In the genomic region with DNA sequence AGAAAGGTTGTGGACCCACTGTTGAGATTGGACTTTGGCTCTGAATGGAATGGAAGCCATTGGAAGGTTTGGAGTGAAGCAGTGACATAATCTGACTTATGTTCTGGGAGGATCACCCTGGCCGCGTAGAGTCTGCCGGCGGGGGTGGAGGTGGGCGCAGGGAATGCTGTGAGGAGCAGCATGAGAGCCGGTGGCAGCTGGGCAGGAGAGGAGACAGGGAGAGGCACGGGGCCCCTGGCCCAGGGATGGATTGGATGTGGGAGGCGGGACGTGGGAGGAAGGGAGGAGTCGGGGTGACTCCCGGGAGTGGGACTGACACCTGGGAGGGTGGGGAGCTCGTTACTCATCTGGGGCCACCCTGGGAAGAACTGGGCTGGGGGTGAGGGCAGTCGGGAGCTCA, we compare ENCODE assay signal across 18 cellular contexts. TPM values are rescaled to one million over a fixed set of nuclear protein-coding genes. Genes with fewer than 3 reads are reported as not detected.
A peak's percentile ranks its signal among the peaks of the same experiment; 100 is the strongest.
DNase-seq lines count a peak whose midpoint lies in the region; ATAC-seq and TF ChIP-seq lines count a peak whose summit lies in the region.
"Had no signal": no experiment of that assay in that cellular context is flagged by ENCODE, and none has a peak within 500 bp of the region (broad histone marks: within the 10 kb centered on the region; RNA-seq: fewer than 3 reads in every experiment).

No MANE protein-coding gene starts in this region.

- peaks cover 9% of the 10 kb centered on the region for H4K20me1 ChIP-seq in osteoblast (ENCODE audit: insufficient read depth, low read length)

- no peak overlapping the region for H3K4me3 Mint-ChIP-seq in activated naive CD4-positive, alpha-beta T cell treated with anti-CD3 and anti-CD28 coated beads, Interleukin-2, amount 50 U/mL, for 24 hours
- no peak overlapping the region for H3K4me3 Mint-ChIP-seq in activated naive CD4-positive, alpha-beta T cell treated with anti-CD3 and anti-CD28 coated beads, Interleukin-2, amount 10 ng/mL, durations not matched to agents 7 days and 5 days
- H3K4me3 Mint-ChIP-seq in activated naive CD8-positive, alpha-beta T cell treated with anti-CD3 and anti-CD28 coated beads, Interleukin-2, amount 10 ng/mL, durations not matched to agents 7 days and 5 days: no peak overlapping the region

- H2AFZ ChIP-seq in osteoblast (ENCODE audit: low read length): no peak overlapping the region

- H3K4me1 Mint-ChIP-seq in activated naive CD4-positive, alpha-beta T cell treated with anti-CD3 and anti-CD28 coated beads, Interleukin-2, amount 50 U/mL, for 24 hours: peaks cover 63% of the 10 kb centered on the region
- peaks cover 68% of the 10 kb centered on the region for H3K4me1 Mint-ChIP-seq in activated naive CD4-positive, alpha-beta T cell treated with anti-CD3 and anti-CD28 coated beads, Interleukin-2, amount 10 ng/mL, durations not matched to agents 7 days and 5 days
- H3K4me1 Mint-ChIP-seq in activated naive CD8-positive, alpha-beta T cell treated with anti-CD3 and anti-CD28 coated beads, Interleukin-2, amount 10 ng/mL, durations not matched to agents 7 days and 5 days: peaks cover 62% of the 10 kb centered on the region

- no peaks in the 10 kb centered on the region for H3K27me3 Mint-ChIP-seq in activated naive CD4-positive, alpha-beta T cell treated with anti-CD3 and anti-CD28 coated beads, Interleukin-2, amount 50 U/mL, for 24 hours
- H3K27me3 Mint-ChIP-seq in activated naive CD4-positive, alpha-beta T cell treated with anti-CD3 and anti-CD28 coated beads, Interleukin-2, amount 10 ng/mL, durations not matched to agents 7 days and 5 days: no peaks in the 10 kb centered on the region
- no peaks in the 10 kb centered on the region for H3K27me3 Mint-ChIP-seq in activated naive CD8-positive, alpha-beta T cell treated with anti-CD3 and anti-CD28 coated beads, Interleukin-2, amount 10 ng/mL, durations not matched to agents 7 days and 5 days

- no peaks in the 10 kb centered on the region for H3K27me3 ChIP-seq in osteoblast (ENCODE audit: insufficient read depth, low read length)
- H3K27me3 ChIP-seq: left lung, thyroid gland had no signal

- H3K4me1 ChIP-seq in HEK293 (ENCODE audit: control insufficient read depth, insufficient read depth, low read length) (peaks cover 2% of the 10 kb centered on the region), osteoblast (ENCODE audit: insufficient read depth, low read length) (peaks cover 9% of the 10 kb centered on the region)
- H3K4me1 ChIP-seq: thyroid gland had no signal

- CTCF ChIA-PET in activated naive CD4-positive, alpha-beta T cell treated with anti-CD3 and anti-CD28 coated beads, Interleukin-2, amount 10 ng/mL, durations not matched to agents 7 days and 5 days (lab: Charles Lee): interaction anchor here (1.5 kb wide), 1 partner anchor 40 kb away, joined by 3 read pairs; no protein-coding TSS in a partner anchor
- CTCF ChIA-PET in HEK293 (lab: Yijun Ruan, JAX): interaction anchor here (0.7 to 2.5 kb wide), 8 partner anchors 18 to 402 kb away, joined by 3 to 8 read pairs (median 4); no protein-coding TSS in a partner anchor

- TF ChIP-seq CTCF in HEK293 (tag by site-specific recombination; IDR thresholded peaks at IDR 0.05) (no peak), osteoblast (IDR thresholded peaks at IDR 0.05; ENCODE audit: extremely low read depth, low read depth, low read length) (no peak)

- no peak for ATAC-seq in activated naive CD8-positive, alpha-beta T cell treated with anti-CD3 and anti-CD28 coated beads, Interleukin-2, amount 10 ng/mL, durations not matched to agents 7 days and 5 days (ENCODE audit: low read depth)
- ATAC-seq: left lung had no signal

- DNase-seq in activated naive CD4-positive, alpha-beta T cell treated with anti-CD3 and anti-CD28 coated beads, Interleukin-2, amount 10 ng/mL, durations not matched to agents 7 days and 5 days: no peak
- no peak for DNase-seq in activated naive CD8-positive, alpha-beta T cell treated with anti-CD3 and anti-CD28 coated beads, Interleukin-2, amount 10 ng/mL, durations not matched to agents 7 days and 5 days
- DNase-seq in osteoblast (ENCODE audit: insufficient read length, low spot score, missing footprints) (peak; percentile 54), HuH-7.5 (ENCODE audit: low spot score) (no peak), NCI-H2029 treated with DMSO at 0.1 percent for 48 hours (lab: John Stamatoyannopoulos, UW) (no peak)
- DNase-seq: activated CD8-positive, alpha-beta memory T cell treated with anti-CD3 and anti-CD28 coated beads for 24 hours; activated effector memory CD4-positive, alpha-beta T cell treated with Interleukin-2 at 50 U/mL for 16 hours; effector CD4-positive, alpha-beta T cell; KBM-7; left lung; mucosa of descending colon; MV-4-11; NCI-H2029; NCI-H524 treated with DMSO at 0.1 percent for 48 hours; thyroid gland had no signal

- peaks cover 4% of the 10 kb centered on the region for H3K36me3 Mint-ChIP-seq in activated naive CD4-positive, alpha-beta T cell treated with anti-CD3 and anti-CD28 coated beads, Interleukin-2, amount 50 U/mL, for 24 hours
- H3K36me3 Mint-ChIP-seq in activated naive CD4-positive, alpha-beta T cell treated with anti-CD3 and anti-CD28 coated beads, Interleukin-2, amount 10 ng/mL, durations not matched to agents 7 days and 5 days: peaks cover 49% of the 10 kb centered on the region
- peaks cover 36% of the 10 kb centered on the region for H3K36me3 Mint-ChIP-seq in activated naive CD8-positive, alpha-beta T cell treated with anti-CD3 and anti-CD28 coated beads, Interleukin-2, amount 10 ng/mL, durations not matched to agents 7 days and 5 days

- H3K36me3 ChIP-seq in HEK293 (ENCODE audit: control insufficient read depth in 2 of 2, insufficient read depth in 1 of 2, low read length in 2 of 2) (no peaks in the 10 kb centered on the region), osteoblast (ENCODE audit: insufficient read depth, low read length) (no peaks in the 10 kb centered on the region)
- H3K36me3 ChIP-seq: esophagus muscularis mucosa, thyroid gland had no signal

- H3K4me3 ChIP-seq in HEK293 (ENCODE audit: low read depth, low read length) (no peak overlapping the region), osteoblast (ENCODE audit: insufficient read depth, low read length) (no peak overlapping the region)
- H3K4me3 ChIP-seq: esophagus muscularis mucosa, left lung, mucosa of descending colon, thyroid gland had no signal

- POLR2A ChIA-PET in HEK293 (lab: Yijun Ruan, JAX): interaction anchor here (0.6 kb wide), 1 partner anchor 301 kb away, joined by 3 read pairs; no protein-coding TSS in a partner anchor
- POLR2A ChIA-PET in activated naive CD8-positive, alpha-beta T cell treated with anti-CD3 and anti-CD28 coated beads, Interleukin-2, amount 10 ng/mL, durations not matched to agents 7 days and 5 days (lab: Charles Lee): interaction anchor here (2.3 kb wide), 1 partner anchor 43 kb away, joined by 6 read pairs; a partner anchor contains a TSS

- H3K9me3 Mint-ChIP-seq in activated naive CD4-positive, alpha-beta T cell treated with anti-CD3 and anti-CD28 coated beads, Interleukin-2, amount 50 U/mL, for 24 hours: no peaks in the 10 kb centered on the region
- no peaks in the 10 kb centered on the region for H3K9me3 Mint-ChIP-seq in activated naive CD4-positive, alpha-beta T cell treated with anti-CD3 and anti-CD28 coated beads, Interleukin-2, amount 10 ng/mL, durations not matched to agents 7 days and 5 days
- H3K9me3 Mint-ChIP-seq in activated naive CD8-positive, alpha-beta T cell treated with anti-CD3 and anti-CD28 coated beads, Interleukin-2, amount 10 ng/mL, durations not matched to agents 7 days and 5 days: no peaks in the 10 kb centered on the region

- no peaks in the 10 kb centered on the region for H3K79me2 ChIP-seq in osteoblast (ENCODE audit: insufficient read depth, low read length)

- H3K27ac Mint-ChIP-seq in activated naive CD4-positive, alpha-beta T cell treated with anti-CD3 and anti-CD28 coated beads, Interleukin-2, amount 50 U/mL, for 24 hours: peak overlapping the region; percentile 31
- H3K27ac Mint-ChIP-seq in activated naive CD4-positive, alpha-beta T cell treated with anti-CD3 and anti-CD28 coated beads, Interleukin-2, amount 10 ng/mL, durations not matched to agents 7 days and 5 days: no peak overlapping the region
- H3K27ac Mint-ChIP-seq in activated naive CD8-positive, alpha-beta T cell treated with anti-CD3 and anti-CD28 coated beads, Interleukin-2, amount 10 ng/mL, durations not matched to agents 7 days and 5 days: peak overlapping the region; percentile 71

- H3K4me2 ChIP-seq in osteoblast (ENCODE audit: insufficient read depth, low read length): no peak overlapping the region

- H3K27ac ChIP-seq in HEK293 (ENCODE audit: extremely low read depth, low read depth, low read length) (no peak overlapping the region), osteoblast (ENCODE audit: low read depth, low read length) (no peak overlapping the region)
- H3K27ac ChIP-seq: esophagus muscularis mucosa, left lung, thyroid gland had no signal

- no peaks in the 10 kb centered on the region for H3K9me3 ChIP-seq in HEK293 (ENCODE audit: control insufficient read depth, insufficient read depth, low read depth, low read length)
- no peaks in the 10 kb centered on the region for H3K9me3 ChIP-seq in osteoblast (ENCODE audit: low read depth, low read length)
- H3K9me3 ChIP-seq: esophagus muscularis mucosa, left lung, mucosa of descending colon, thyroid gland had no signal

TF ChIP-seq in HEK293, 187 proteins besides CTCF, POLR2A, EP300 and RAD21 (continues in another document):
- TF ChIP-seq ZBTB20 (tag by site-specific recombination; IDR thresholded peaks at IDR 0.05) (peak; percentile 56), ZBTB7A (tag by site-specific recombination; IDR thresholded peaks at IDR 0.05; ENCODE audit: low read depth) (no peak), ZNF555 (tag by site-specific recombination; conservative IDR thresholded peaks at IDR 0.05) (no peak), BCL11B (tag by site-specific recombination; IDR thresholded peaks at IDR 0.05; ENCODE audit: low read depth) (no peak)
- TF ChIP-seq, protein P1, sequence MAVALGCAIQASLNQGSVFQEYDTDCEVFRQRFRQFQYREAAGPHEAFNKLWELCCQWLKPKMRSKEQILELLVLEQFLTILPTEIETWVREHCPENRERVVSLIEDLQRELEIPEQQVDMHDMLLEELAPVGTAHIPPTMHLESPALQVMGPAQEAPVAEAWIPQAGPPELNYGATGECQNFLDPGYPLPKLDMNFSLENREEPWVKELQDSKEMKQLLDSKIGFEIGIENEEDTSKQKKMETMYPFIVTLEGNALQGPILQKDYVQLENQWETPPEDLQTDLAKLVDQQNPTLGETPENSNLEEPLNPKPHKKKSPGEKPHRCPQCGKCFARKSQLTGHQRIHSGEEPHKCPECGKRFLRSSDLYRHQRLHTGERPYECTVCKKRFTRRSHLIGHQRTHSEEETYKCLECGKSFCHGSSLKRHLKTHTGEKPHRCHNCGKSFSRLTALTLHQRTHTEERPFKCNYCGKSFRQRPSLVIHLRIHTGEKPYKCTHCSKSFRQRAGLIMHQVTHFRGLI (tag by site-specific recombination; IDR thresholded peaks at IDR 0.05): no peak

RNA-seq across cellular contexts. Expression of a gene that starts 10.4 kb away (rescaled TPM):
- total RNA-seq in activated naive CD8-positive, alpha-beta T cell treated with anti-CD3 and anti-CD28 coated beads, Interleukin-2, amount 10 ng/mL, durations not matched to agents 7 days and 5 days: 100 to 1,000 TPM; 290 to 307 TPM
- total RNA-seq in osteoblast: 5.0 and 5.8 TPM in 2 replicates

RNA-seq across cellular contexts. Expression of a gene that starts 43.0 kb away (rescaled TPM):
- total RNA-seq in activated naive CD8-positive, alpha-beta T cell treated with anti-CD3 and anti-CD28 coated beads, Interleukin-2, amount 10 ng/mL, durations not matched to agents 7 days and 5 days: 10 to 100 TPM; 16.4 to 17.5 TPM
- total RNA-seq in osteoblast: 6.5 and 8.0 TPM in 2 replicates

Comparison
In these comparisons a context has a peak if more than half of its experiments do, and no peak if none do; other contexts are left out.
1. RNA of a gene that starts 10.4 kb away (total RNA-seq): 290 to 307 TPM in activated naive CD8-positive, alpha-beta T cell treated with anti-CD3 and anti-CD28 coated beads, Interleukin-2, amount 10 ng/mL, durations not matched to agents 7 days and 5 days; 5.0 to 5.8 TPM in osteoblast; every median in the first group is over 10 times any median in the second.